In the genomic region with DNA sequence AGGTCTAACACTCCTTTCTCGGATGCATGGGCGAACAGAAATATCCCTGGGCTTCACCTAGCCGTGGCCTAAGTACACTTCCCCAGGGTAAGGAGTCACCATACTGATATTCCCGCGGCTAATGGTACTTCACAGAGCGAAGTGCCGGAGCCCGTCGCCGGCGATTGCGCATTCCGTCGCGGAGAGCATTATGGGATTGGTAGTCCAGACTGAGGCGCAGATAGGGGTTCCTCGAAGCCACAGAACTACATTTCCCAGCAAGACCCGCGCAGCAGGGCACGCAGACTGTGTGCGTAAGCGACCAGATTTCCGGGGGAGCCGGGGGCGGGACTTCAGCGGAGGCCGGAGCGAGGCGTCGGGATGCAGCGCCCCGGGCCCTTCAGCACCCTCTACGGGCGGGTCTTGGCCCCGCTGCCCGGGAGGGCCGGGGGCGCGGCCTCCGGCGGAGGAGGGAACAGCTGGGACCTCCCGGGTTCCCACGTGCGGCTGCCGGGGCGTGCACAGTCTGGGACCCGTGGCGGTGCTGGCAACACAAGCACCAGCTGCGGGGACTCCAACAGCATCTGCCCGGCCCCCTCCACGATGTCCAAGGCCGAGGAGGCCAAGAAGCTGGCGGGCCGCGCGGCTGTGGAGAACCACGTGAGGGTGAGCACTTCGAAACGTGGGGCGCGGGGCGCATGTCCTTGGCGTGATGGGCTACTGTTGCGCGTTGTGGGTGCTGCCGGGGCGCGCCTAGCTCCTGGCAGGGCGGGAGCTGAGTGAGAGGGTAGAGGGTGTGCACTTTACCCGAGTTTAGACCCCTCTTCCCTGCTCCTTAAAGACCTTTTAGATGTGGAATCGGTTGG, we compare ENCODE assay signal across 8 cellular contexts.
DNase-seq lines count a peak whose midpoint lies in the region; ATAC-seq lines count a peak whose summit lies in the region.

A gene (plus strand): TSS at position 335 of the 845 bp plus-strand sequence. CDS start 26 bp downstream, at position 361.

- DNase-seq in AG20443 (ENCODE audit: low spot score) (peak; percentile 99), NCI-H345 treated with DMSO at 0.1 percent for 48 hours (lab: John Stamatoyannopoulos, UW; ENCODE audit: unreplicated experiment) (peak; percentile 94), iris pigment epithelial cell (ENCODE audit: low read depth) (peak; percentile 99)
- DNase-seq in activated CD4-positive, CD25-positive, alpha-beta regulatory T cell (lab: John Stamatoyannopoulos, UW) = peak; percentile 96 to 97 (median 96)
- peak; percentile 98 for DNase-seq in central memory CD4-positive, alpha-beta T cell
- peak; percentile 98 for DNase-seq in stimulated activated CD4-positive, alpha-beta T cell treated with anti-CD3 and anti-CD28 coated beads, Interleukin-12 subunit alpha, Interleukin-12 subunit beta, amount 100 ng/mL, for 4 hours

- ATAC-seq in GM19025 (IDR thresholded peaks at IDR 0.05; ENCODE audit: low read depth, unreplicated experiment) (peak; percentile 97), HG03342 (IDR thresholded peaks at IDR 0.05; ENCODE audit: unreplicated experiment) (peak; percentile 96)

Comparison
In these comparisons a context has a peak if more than half of its experiments do, and no peak if none do; other contexts are left out.
1. Peak in every context shown above with its lines: DNase-seq and ATAC-seq.